ENCODE assay signal across 1 cellular context in the genomic region with DNA sequence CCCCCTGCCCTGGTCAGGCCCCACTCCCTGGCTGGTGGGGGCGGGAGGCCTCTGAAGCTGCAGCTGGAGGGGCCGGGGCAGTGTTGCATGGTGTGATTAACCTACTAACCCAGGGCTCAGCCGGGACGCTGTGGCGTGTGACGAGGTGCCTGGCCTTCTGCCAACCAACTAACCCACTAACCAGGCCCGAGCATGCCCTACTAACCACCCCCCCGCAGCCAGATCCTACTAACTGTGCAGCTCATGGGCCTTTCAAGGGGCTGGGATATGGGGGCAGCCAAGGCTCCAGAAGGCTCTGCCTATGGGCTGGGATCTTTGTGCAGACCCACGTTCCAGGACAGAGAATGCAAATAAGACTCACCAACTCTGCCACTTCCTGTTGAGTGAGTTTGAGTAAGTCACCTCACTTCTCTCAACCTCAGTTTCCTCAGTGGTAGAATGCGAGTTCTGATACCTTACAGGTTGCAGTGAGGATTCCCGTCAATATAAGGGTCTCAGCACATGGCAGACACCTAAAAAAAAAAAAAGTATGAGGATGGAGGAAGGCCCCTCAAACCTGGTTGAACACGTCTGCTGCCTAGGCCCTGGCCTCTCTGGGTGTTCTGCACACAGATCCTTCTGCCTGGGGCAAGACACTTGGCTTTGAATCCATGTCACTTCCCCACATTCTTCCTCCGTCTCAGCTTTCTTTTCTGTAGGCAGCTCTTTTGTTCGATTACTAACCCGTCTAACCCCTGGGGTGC.
TF ChIP-seq lines count a peak whose summit lies in the region.

No MANE protein-coding gene starts in this region.

TF ChIP-seq in K562, 482 proteins besides CTCF, POLR2A, EP300 and RAD21:
- TF ChIP-seq, protein P1, sequence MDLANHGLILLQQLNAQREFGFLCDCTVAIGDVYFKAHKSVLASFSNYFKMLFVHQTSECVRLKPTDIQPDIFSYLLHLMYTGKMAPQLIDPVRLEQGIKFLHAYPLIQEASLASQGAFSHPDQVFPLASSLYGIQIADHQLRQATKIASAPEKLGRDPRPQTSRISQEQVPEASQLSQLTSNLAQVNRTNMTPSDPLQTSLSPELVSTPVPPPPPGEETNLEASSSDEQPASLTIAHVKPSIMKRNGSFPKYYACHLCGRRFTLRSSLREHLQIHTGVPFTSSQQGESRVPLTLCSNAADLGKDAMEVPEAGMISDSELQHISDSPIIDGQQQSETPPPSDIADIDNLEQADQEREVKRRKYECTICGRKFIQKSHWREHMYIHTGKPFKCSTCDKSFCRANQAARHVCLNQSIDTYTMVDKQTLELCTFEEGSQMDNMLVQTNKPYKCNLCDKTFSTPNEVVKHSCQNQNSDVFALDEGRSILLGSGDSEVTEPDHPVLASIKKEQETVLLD (IDR thresholded peaks at IDR 0.05) = no peak
- TF ChIP-seq SRSF1 (IDR thresholded peaks at IDR 0.05; ENCODE audit: low read depth, low read length) (no peak), BDP1 (IDR thresholded peaks at IDR 0.05; ENCODE audit: insufficient read depth, insufficient read length) (no peak), SMARCA5 (IDR thresholded peaks at IDR 0.05) (no peak), XRCC5 (IDR thresholded peaks at IDR 0.05; ENCODE audit: low read depth, low read length) (no peak), ZBTB40 (IDR thresholded peaks at IDR 0.05) (no peak), ZBTB40 (CRISPR knock-in tag; IDR thresholded peaks at IDR 0.05) (no peak), CBX3 (IDR thresholded peaks at IDR 0.05; ENCODE audit: borderline replicate concordance in 1 of 2, low read length in 2 of 2) (no peak), HEY1 (CRISPR knock-in tag; IDR thresholded peaks at IDR 0.05; ENCODE audit: borderline replicate concordance) (no peak), ZNF347 (CRISPR knock-in tag; IDR thresholded peaks at IDR 0.05; ENCODE audit: low read depth) (no peak), NFE2L1 (tag; IDR thresholded peaks at IDR 0.05; ENCODE audit: borderline replicate concordance, low read depth) (no peak), SMARCB1 (IDR thresholded peaks at IDR 0.05; ENCODE audit: insufficient read length, low read depth) (no peak), ZNF589 (CRISPR knock-in tag; IDR thresholded peaks at IDR 0.05; ENCODE audit: low read depth) (no peak), TSC22D4 (tag; IDR thresholded peaks at IDR 0.05) (no peak), KLF6 (CRISPR knock-in tag; IDR thresholded peaks at IDR 0.05; ENCODE audit: borderline replicate concordance) (no peak), DPF2 (IDR thresholded peaks at IDR 0.05) (no peak), ZNF75A (CRISPR knock-in tag; IDR thresholded peaks at IDR 0.05) (no peak), CBFA2T3 (IDR thresholded peaks at IDR 0.05) (no peak), YBX1 (IDR thresholded peaks at IDR 0.05) (no peak), GTF2B (IDR thresholded peaks at IDR 0.05; ENCODE audit: extremely low read depth, insufficient read length) (no peak)
- TF ChIP-seq, protein P2, sequence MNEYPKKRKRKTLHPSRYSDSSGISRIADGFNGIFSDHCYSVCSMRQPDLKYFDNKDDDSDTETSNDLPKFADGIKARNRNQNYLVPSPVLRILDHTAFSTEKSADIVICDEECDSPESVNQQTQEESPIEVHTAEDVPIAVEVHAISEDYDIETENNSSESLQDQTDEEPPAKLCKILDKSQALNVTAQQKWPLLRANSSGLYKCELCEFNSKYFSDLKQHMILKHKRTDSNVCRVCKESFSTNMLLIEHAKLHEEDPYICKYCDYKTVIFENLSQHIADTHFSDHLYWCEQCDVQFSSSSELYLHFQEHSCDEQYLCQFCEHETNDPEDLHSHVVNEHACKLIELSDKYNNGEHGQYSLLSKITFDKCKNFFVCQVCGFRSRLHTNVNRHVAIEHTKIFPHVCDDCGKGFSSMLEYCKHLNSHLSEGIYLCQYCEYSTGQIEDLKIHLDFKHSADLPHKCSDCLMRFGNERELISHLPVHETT (CRISPR knock-in tag; conservative IDR thresholded peaks at IDR 0.05 in 1 of 2, IDR thresholded peaks at IDR 0.05 in 1 of 2) = no peak
